ENCODE assay signal across 1 cellular context in the genomic region with DNA sequence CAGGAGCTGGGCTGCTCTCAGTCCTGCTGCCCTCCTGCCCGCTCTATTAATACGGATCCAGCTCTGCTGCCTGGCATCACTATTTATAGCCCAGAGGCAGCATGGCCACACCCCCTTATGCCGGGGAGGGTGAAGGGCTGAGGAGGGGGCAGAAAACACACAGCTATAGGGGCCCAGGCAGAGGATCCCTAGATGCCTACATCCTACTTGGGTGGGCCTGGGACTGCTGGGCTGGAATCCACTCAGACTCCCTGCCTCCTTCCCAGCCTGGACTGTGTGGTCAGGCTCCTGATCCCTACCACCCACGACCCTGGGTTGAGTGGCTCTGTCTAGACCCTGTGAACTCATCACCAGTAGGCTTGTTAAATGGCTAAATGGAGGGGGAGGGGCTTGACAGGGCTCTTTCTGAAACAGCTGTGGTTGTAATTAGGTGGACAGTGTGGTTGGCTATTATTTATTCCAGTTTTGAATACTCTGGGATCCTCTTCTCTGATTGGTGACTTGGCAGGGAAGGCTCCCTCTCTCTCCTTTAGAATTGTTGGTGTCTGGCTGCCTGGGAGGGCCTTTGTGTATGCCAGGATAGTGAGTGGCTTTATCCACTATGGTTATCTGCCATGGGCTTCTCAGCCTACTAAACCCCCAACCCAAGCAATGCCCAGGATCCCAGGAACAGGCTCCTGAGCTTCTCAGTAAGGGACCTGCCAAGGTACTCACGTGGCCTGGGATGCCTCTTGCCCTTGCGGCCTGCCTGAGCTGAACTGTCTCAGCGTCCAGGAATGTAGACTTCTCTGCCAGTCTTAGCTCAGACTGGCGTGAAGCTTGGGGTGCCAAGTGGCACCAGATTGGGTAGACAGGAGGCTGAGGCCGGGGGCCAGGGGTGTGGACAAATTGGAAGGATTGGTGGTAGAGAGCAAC.
TF ChIP-seq lines count a peak whose summit lies in the region.

No MANE protein-coding gene starts in this region.

TF ChIP-seq in HepG2, 621 proteins besides CTCF, POLR2A, EP300 and RAD21:
- TF ChIP-seq, protein P1, sequence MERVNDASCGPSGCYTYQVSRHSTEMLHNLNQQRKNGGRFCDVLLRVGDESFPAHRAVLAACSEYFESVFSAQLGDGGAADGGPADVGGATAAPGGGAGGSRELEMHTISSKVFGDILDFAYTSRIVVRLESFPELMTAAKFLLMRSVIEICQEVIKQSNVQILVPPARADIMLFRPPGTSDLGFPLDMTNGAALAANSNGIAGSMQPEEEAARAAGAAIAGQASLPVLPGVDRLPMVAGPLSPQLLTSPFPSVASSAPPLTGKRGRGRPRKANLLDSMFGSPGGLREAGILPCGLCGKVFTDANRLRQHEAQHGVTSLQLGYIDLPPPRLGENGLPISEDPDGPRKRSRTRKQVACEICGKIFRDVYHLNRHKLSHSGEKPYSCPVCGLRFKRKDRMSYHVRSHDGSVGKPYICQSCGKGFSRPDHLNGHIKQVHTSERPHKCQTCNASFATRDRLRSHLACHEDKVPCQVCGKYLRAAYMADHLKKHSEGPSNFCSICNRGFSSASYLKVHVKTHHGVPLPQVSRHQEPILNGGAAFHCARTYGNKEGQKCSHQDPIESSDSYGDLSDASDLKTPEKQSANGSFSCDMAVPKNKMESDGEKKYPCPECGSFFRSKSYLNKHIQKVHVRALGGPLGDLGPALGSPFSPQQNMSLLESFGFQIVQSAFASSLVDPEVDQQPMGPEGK (CRISPR knock-in tag; IDR thresholded peaks at IDR 0.05): 0 out of 2 replicates have a peak, but pooled peaks have one; percentile 4
- TF ChIP-seq, protein P2, sequence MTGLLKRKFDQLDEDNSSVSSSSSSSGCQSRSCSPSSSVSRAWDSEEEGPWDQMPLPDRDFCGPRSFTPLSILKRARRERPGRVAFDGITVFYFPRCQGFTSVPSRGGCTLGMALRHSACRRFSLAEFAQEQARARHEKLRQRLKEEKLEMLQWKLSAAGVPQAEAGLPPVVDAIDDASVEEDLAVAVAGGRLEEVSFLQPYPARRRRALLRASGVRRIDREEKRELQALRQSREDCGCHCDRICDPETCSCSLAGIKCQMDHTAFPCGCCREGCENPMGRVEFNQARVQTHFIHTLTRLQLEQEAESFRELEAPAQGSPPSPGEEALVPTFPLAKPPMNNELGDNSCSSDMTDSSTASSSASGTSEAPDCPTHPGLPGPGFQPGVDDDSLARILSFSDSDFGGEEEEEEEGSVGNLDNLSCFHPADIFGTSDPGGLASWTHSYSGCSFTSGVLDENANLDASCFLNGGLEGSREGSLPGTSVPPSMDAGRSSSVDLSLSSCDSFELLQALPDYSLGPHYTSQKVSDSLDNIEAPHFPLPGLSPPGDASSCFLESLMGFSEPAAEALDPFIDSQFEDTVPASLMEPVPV (CRISPR knock-in tag; IDR thresholded peaks at IDR 0.05): no peak
- no peak for TF ChIP-seq MED13 (CRISPR knock-in tag; IDR thresholded peaks at IDR 0.05)
